In genomic region chr10:133474027-133474426, GRCh38 we compare ENCODE assay signal across 6 cellular contexts.
"Had no signal": no experiment of that assay in that cellular context is flagged by ENCODE, and none has a peak within 500 bp of the region (broad histone marks: within the 10 kb centered on the region; RNA-seq: fewer than 3 reads in every experiment).

No MANE protein-coding gene starts in this region.

- H3K4me3 Mint-ChIP-seq: naive B cell had no signal

- H3K27me3 Mint-ChIP-seq: naive B cell had no signal

- ATAC-seq: heart left ventricle had no signal

- DNase-seq: dorsolateral prefrontal cortex, foreskin melanocyte, heart left ventricle, naive B cell, SK-N-SH, trophoblast cell had no signal
